In genomic region chr19:14419038-14419813, GRCh38 we compare ENCODE assay signal across 8 cellular contexts. TPM values are rescaled to one million over a fixed set of nuclear protein-coding genes. Genes with fewer than 3 reads are reported as not detected.
A peak's percentile ranks its signal among the peaks of the same experiment; 100 is the strongest.
DNase-seq lines count a peak whose midpoint lies in the region; ATAC-seq and TF ChIP-seq lines count a peak whose summit lies in the region.

DDX39A (minus strand) TSS chr19:14419341; CDS start chr19:14413220, 6,121 bp downstream.

- no peak for TF ChIP-seq CTCF in PC-9 (conservative IDR thresholded peaks at IDR 0.05)

- H3K9me3 ChIP-seq in PC-9 (ENCODE audit: insufficient read depth, low read depth) (no peaks in the 10 kb centered on the region), mucosa of rectum (ENCODE audit: control insufficient read depth in 2 of 2, low read length in 2 of 2) (no peaks in the 10 kb centered on the region)

- ATAC-seq in GM21619 (IDR thresholded peaks at IDR 0.05; ENCODE audit: unreplicated experiment), result peak; percentile 78

- POLR2A ChIA-PET in PC-9 (lab: Charles Lee; ENCODE audit: unreplicated experiment), result interaction anchor here (0.6 kb wide), 1 partner anchor 283 kb away, joined by 4 read pairs; the partner anchor contains the start of gene ASF1B

- 0 out of 2 replicates have a peak, but pooled peaks cover 5% of the 10 kb centered on the region for H3K9me2 ChIP-seq in PC-9 (ENCODE audit: insufficient read depth)

- intact Hi-C loops in PC-9 (cut with micrococcal nuclease; ENCODE audit: unreplicated experiment), result loop anchor here (1.0 to 2.0 kb wide), 2 partner anchors 16 to 338 kb away; no protein-coding TSS in a partner anchor

- peak within 1 kb of the TSS; percentile 69 for H3K27ac ChIP-seq in PC-9
- peak within 1 kb of the TSS; percentile 95 to 98 for H3K27ac ChIP-seq in mucosa of rectum (ENCODE audit: low read depth in 2 of 2, low read length in 2 of 2)

- H3K36me3 ChIP-seq in PC-9 (ENCODE audit: low read depth), result peaks cover 11% of the 10 kb centered on the region
- H3K36me3 ChIP-seq in mucosa of rectum (ENCODE audit: control insufficient read depth in 2 of 2, insufficient read depth in 2 of 2, low read length in 2 of 2), result peaks cover 0 to 6% of the 10 kb centered on the region in 2 donors

- H3K79me2 ChIP-seq in PC-9 (ENCODE audit: low read depth), result peaks cover 47% of the 10 kb centered on the region

- H3K4me3 ChIP-seq in Jurkat, Clone E6-1 (ENCODE audit: low read length), result peak within 1 kb of the TSS; percentile 93
- peak within 1 kb of the TSS; percentile 68 for H3K4me3 ChIP-seq in PC-9
- H3K4me3 ChIP-seq in mucosa of rectum (ENCODE audit: low read length in 2 of 2), result peak within 1 kb of the TSS; percentile 89 to 94

- peaks cover 13% of the 10 kb centered on the region; the same call in 1 of the 2 replicates for H3F3A ChIP-seq in PC-9 (ENCODE audit: insufficient read depth, low read depth)

- H4K20me1 ChIP-seq in PC-9 (ENCODE audit: insufficient read depth), result peaks cover 46% of the 10 kb centered on the region

- H3K27me3 ChIP-seq in PC-9 (ENCODE audit: insufficient read depth, low read depth) (no peaks in the 10 kb centered on the region), mucosa of rectum (ENCODE audit: control insufficient read depth in 2 of 2, insufficient read depth in 2 of 2, low read length in 2 of 2) (no peaks in the 10 kb centered on the region)

- no TSS peak for BruUV-seq in PC-9 (replicated peaks; lab: Mats Ljungman, UMichigan)

- DNase-seq in DMS153 (lab: John Stamatoyannopoulos, UW) (peak; percentile 99), PC-9 (peak; percentile 96 to 99), erythroblast (lab: John Stamatoyannopoulos, UW) (peak; percentile 99 to 100)
- DNase-seq in Jurkat, Clone E6-1 (ENCODE audit: low read depth, low spot score), result peak; percentile 99
- DNase-seq in activated T-cell treated with anti-CD3 and anti-CD28 coated beads, Interleukin-2, amount 50 U/mL, for 1 hour, result peak; percentile 89
- DNase-seq in stimulated activated CD8-positive, alpha-beta memory T cell treated with anti-CD3 and anti-CD28 coated beads, Interleukin-4, amount 100 ng/mL, for 48 hours, result peak; percentile 96

- peak within 1 kb of the TSS; percentile 85 to 88 for H3K9ac ChIP-seq in mucosa of rectum (ENCODE audit: low read depth in 1 of 2, low read length in 2 of 2)

- CTCF ChIA-PET in PC-9 (lab: Charles Lee), result interaction anchor here (0.6 to 1.0 kb wide), 2 partner anchors 37 to 74 kb away, joined by 3 to 7 read pairs; no protein-coding TSS in a partner anchor

- peak; percentile 92 for TF ChIP-seq POLR2A in erythroblast (IDR thresholded peaks at IDR 0.05; ENCODE audit: low read length)

- H3K4me1 ChIP-seq in PC-9 (replicated peaks; ENCODE audit: insufficient read depth) (peaks cover 23% of the 10 kb centered on the region), mucosa of rectum (ENCODE audit: control insufficient read depth in 2 of 2, insufficient read depth in 2 of 2, low read length in 2 of 2) (peaks cover 21 to 26% of the 10 kb centered on the region in 2 donors)

- H2AFZ ChIP-seq in PC-9, result peak within 1 kb of the TSS; percentile 94

- H3K4me2 ChIP-seq in PC-9, result peak within 1 kb of the TSS; percentile 92

RNA-seq across cellular contexts. Expression of gene DDX39A, which starts in this region (rescaled TPM):
- 289 TPM for polyA plus RNA-seq in Jurkat, Clone E6-1 (2012; ENCODE audit: insufficient read depth, insufficient read length)
- total RNA-seq in PC-9 (2021), result 66.5 and 67.4 TPM in 2 replicates

Comparison
In these comparisons a context has a peak if more than half of its experiments do, and no peak if none do; other contexts are left out.
1. Peak in every context shown above with its lines: DNase-seq, ATAC-seq, H3K4me3 ChIP-seq and H3K27ac ChIP-seq.